Comparison of ENCODE assay signal across 14 cellular contexts in genomic region chr11:4164884-4165590, GRCh38.
DNase-seq lines count a peak whose midpoint lies in the region; ATAC-seq lines count a peak whose summit lies in the region.
"Had no signal": no experiment of that assay in that cellular context is flagged by ENCODE, and none has a peak within 500 bp of the region (broad histone marks: within the 10 kb centered on the region; RNA-seq: fewer than 3 reads in every experiment).

No MANE protein-coding gene starts in this region.

- H3K27ac Mint-ChIP-seq in activated naive CD4-positive, alpha-beta T cell treated with anti-CD3 and anti-CD28 coated beads, Interleukin-2, amount 50 U/mL, for 72 hours, result peak overlapping the region; percentile 38 to 51
- H3K27ac Mint-ChIP-seq: CD4-positive, alpha-beta T cell had no signal

- H3K4me1 Mint-ChIP-seq in activated T-cell treated with anti-CD3 and anti-CD28 coated beads, Interleukin-2, amount 50 U/mL, for 4 hours (ENCODE audit: low read depth), result no peaks in the 10 kb centered on the region

- in situ Hi-C loops in ACHN (cut with HindIII; ENCODE audit: low pct_ligation_motif_present, low pct_unique_long_range_greater_than_20kb, low sequenced_read_pairs), result no loop called here

- no peak for DNase-seq in activated naive CD4-positive, alpha-beta T cell treated with anti-CD3 and anti-CD28 coated beads, Interleukin-2, amount 50 U/mL, for 72 hours (ENCODE audit: low spot score in 2 of 2)
- no peak for DNase-seq in activated naive CD4-positive, alpha-beta T cell treated with anti-CD3 and anti-CD28 coated beads, Interleukin-2, amount 50 U/mL, for 16 hours
- DNase-seq in COLO668 (lab: John Stamatoyannopoulos, UW; ENCODE audit: unreplicated experiment) (no peak), ACHN (no peak)
- DNase-seq in activated T-cell treated with anti-CD3 and anti-CD28 coated beads, Interleukin-2, amount 50 U/mL, for 4 hours, result no peak
- DNase-seq: AML-193; CD4-positive, alpha-beta T cell; DMS153; DMS79; GDM1; GM23248; KG1 had no signal

- H3K9me3 Mint-ChIP-seq in activated naive CD4-positive, alpha-beta T cell treated with anti-CD3 and anti-CD28 coated beads, Interleukin-2, amount 50 U/mL, for 72 hours, result no peaks in the 10 kb centered on the region
- no peaks in the 10 kb centered on the region for H3K9me3 Mint-ChIP-seq in activated T-cell treated with anti-CD3 and anti-CD28 coated beads, Interleukin-2, amount 50 U/mL, for 4 hours
- H3K9me3 Mint-ChIP-seq: CD4-positive, alpha-beta T cell had no signal

- ATAC-seq in activated naive CD4-positive, alpha-beta T cell treated with anti-CD3 and anti-CD28 coated beads, Interleukin-2, amount 50 U/mL, for 72 hours, result peak in 1 of 2 donors; percentile 79
- ATAC-seq in GM19463 (IDR thresholded peaks at IDR 0.05; ENCODE audit: unreplicated experiment) (peak; percentile 51), HG03432 (IDR thresholded peaks at IDR 0.05; ENCODE audit: unreplicated experiment) (peak; percentile 43)
- no peak for ATAC-seq in activated T-cell treated with anti-CD3 and anti-CD28 coated beads, Interleukin-2, amount 50 U/mL, for 4 hours

- H3K4me3 Mint-ChIP-seq in activated T-cell treated with anti-CD3 and anti-CD28 coated beads, Interleukin-2, amount 50 U/mL, for 4 hours, result no peak overlapping the region
- H3K4me3 Mint-ChIP-seq: CD4-positive, alpha-beta T cell had no signal

- H3K36me3 Mint-ChIP-seq in activated naive CD4-positive, alpha-beta T cell treated with anti-CD3 and anti-CD28 coated beads, Interleukin-2, amount 50 U/mL, for 72 hours, result no peaks in the 10 kb centered on the region
- H3K36me3 Mint-ChIP-seq in activated T-cell treated with anti-CD3 and anti-CD28 coated beads, Interleukin-2, amount 50 U/mL, for 4 hours (ENCODE audit: insufficient read depth), result no peaks in the 10 kb centered on the region

- H3K27me3 Mint-ChIP-seq in activated T-cell treated with anti-CD3 and anti-CD28 coated beads, Interleukin-2, amount 50 U/mL, for 4 hours (ENCODE audit: low read depth), result no peaks in the 10 kb centered on the region
- H3K27me3 Mint-ChIP-seq: CD4-positive, alpha-beta T cell had no signal

Comparison
In these comparisons a context has a peak if more than half of its experiments do, and no peak if none do; other contexts are left out.
1. ATAC-seq: peak in GM19463 (single experiment) and HG03432 (single experiment); none in activated T-cell treated with anti-CD3 and anti-CD28 coated beads, Interleukin-2, amount 50 U/mL, for 4 hours (0 of 2).